In the genomic region with DNA sequence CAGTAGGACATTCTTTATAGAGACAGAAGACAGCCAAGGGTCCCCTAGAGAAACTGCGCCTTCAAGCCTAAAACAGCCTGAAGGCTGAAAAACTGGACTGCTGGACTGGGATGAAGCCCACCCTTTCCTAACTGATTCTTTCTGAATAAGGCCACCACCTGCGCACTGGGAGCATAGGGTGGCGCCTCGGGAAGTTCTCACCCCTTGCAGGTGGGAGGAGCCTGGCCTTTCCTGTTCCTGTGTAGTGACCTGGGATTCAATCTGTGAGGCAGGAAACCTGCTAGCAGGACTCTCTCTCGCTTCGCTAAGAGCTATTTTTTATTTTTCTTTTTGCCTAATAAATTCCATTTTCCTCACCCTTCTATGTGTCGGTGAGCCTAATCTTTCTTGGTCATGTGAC, we compare ENCODE assay signal across 23 cellular contexts.
DNase-seq lines count a peak whose midpoint lies in the region; ATAC-seq and TF ChIP-seq lines count a peak whose summit lies in the region.
"Had no signal": no experiment of that assay in that cellular context is flagged by ENCODE, and none has a peak within 500 bp of the region (broad histone marks: within the 10 kb centered on the region; RNA-seq: fewer than 3 reads in every experiment).

No MANE protein-coding gene starts in this region.

- H2AFZ ChIP-seq in trophoblast cell (ENCODE audit: insufficient read depth, low read length, poor library complexity) (no peak overlapping the region), Karpas-422 (ENCODE audit: low read length) (no peak overlapping the region)

- 91 to 100% methylated on average over 2 to 7 of the region's 7 CpGs for WGBS in endodermal cell (ENCODE audit: insufficient coverage in 1 of 2, insufficient read length in 1 of 2), 2 experiments
- no CpG with 5 or more reads among the region's 7 CpGs for WGBS in trophoblast cell (ENCODE audit: extremely low coverage, insufficient coverage, insufficient read length)

- no peaks in the 10 kb centered on the region for H3K79me2 ChIP-seq in trophoblast cell (ENCODE audit: control insufficient read depth, insufficient read depth, low read length, poor library complexity)
- no peaks in the 10 kb centered on the region for H3K79me2 ChIP-seq in Karpas-422 (ENCODE audit: low read length)

- no peak overlapping the region for H3K4ac ChIP-seq in trophoblast cell (ENCODE audit: low read depth, low read length)

- no peaks in the 10 kb centered on the region for H3K36me3 Mint-ChIP-seq in endodermal cell (ENCODE audit: low read depth)
- H3K36me3 Mint-ChIP-seq: CD14-positive monocyte; CD8-positive, alpha-beta memory T cell had no signal

- no peak overlapping the region for H4K91ac ChIP-seq in trophoblast cell (ENCODE audit: low read depth, low read length)

- H3K9me3 ChIP-seq in endodermal cell (ENCODE audit: control insufficient read depth, low read length), result no peaks in the 10 kb centered on the region
- no peaks in the 10 kb centered on the region for H3K9me3 ChIP-seq in trophoblast cell (ENCODE audit: insufficient read depth, low read depth, low read length)
- no peaks in the 10 kb centered on the region for H3K9me3 ChIP-seq in Karpas-422 (ENCODE audit: low read length)
- no peaks in the 10 kb centered on the region for H3K9me3 ChIP-seq in SJCRH30 (replicated peaks)
- H3K9me3 ChIP-seq: A549, BE2C had no signal

- ATAC-seq in foreskin keratinocyte, result no peak
- ATAC-seq: A549, GM12878, HCT116 had no signal

- H3K27me3 Mint-ChIP-seq in endodermal cell (ENCODE audit: insufficient read depth), result no peaks in the 10 kb centered on the region
- H3K27me3 Mint-ChIP-seq: CD4-positive, alpha-beta T cell had no signal

- H3K27ac ChIP-seq in endodermal cell (ENCODE audit: low read depth, low read length) (no peak overlapping the region), trophoblast cell (ENCODE audit: low read depth, low read length) (no peak overlapping the region), Karpas-422 (ENCODE audit: low read length) (no peak overlapping the region), SJCRH30 (no peak overlapping the region), foreskin keratinocyte (no peak overlapping the region)
- H3K27ac ChIP-seq: A549; BLaER1 treated with 17β-estradiol and CSF1 and Interleukin-3, amounts not matched to agents 10 nM and 100 nM had no signal

- H3K27ac Mint-ChIP-seq in endodermal cell, result no peak overlapping the region
- H3K27ac Mint-ChIP-seq: CD14-positive monocyte; CD4-positive, alpha-beta T cell; CD8-positive, alpha-beta memory T cell had no signal

- H3K23ac ChIP-seq in trophoblast cell (ENCODE audit: low read length), result no peak overlapping the region

- no peak overlapping the region for H4K12ac ChIP-seq in trophoblast cell (ENCODE audit: low read depth, low read length)

- no peak overlapping the region for H3K4me3 ChIP-seq in H7 (ENCODE audit: insufficient read depth, low read depth, low read length)
- no peak overlapping the region for H3K4me3 ChIP-seq in endodermal cell (ENCODE audit: low read length)
- no peak overlapping the region for H3K4me3 ChIP-seq in trophoblast cell (ENCODE audit: low read depth, low read length)
- H3K4me3 ChIP-seq in Karpas-422 (ENCODE audit: low read length), result no peak overlapping the region
- no peak overlapping the region for H3K4me3 ChIP-seq in SJCRH30
- H3K4me3 ChIP-seq: A549; BLaER1 treated with 17β-estradiol and CSF1 and Interleukin-3, amounts not matched to agents 10 nM and 100 nM; GM12878 had no signal

- no peaks in the 10 kb centered on the region for H3K79me1 ChIP-seq in trophoblast cell (ENCODE audit: low read length)

- no peak overlapping the region for H2BK120ac ChIP-seq in trophoblast cell (ENCODE audit: insufficient read depth, low read length, poor library complexity)

- H3K36me3 ChIP-seq in H7 (replicated peaks; ENCODE audit: control insufficient read depth, insufficient read depth, low read length), result no peaks in the 10 kb centered on the region
- no peaks in the 10 kb centered on the region for H3K36me3 ChIP-seq in endodermal cell (ENCODE audit: control insufficient read depth, insufficient read depth, low read length)
- no peaks in the 10 kb centered on the region for H3K36me3 ChIP-seq in trophoblast cell (ENCODE audit: control insufficient read depth in 1 of 2, insufficient read depth in 2 of 2, low read length in 2 of 2)
- H3K36me3 ChIP-seq in Karpas-422 (ENCODE audit: insufficient read depth, low read length), result no peaks in the 10 kb centered on the region
- H3K36me3 ChIP-seq in SJCRH30, result no peaks in the 10 kb centered on the region
- H3K36me3 ChIP-seq: BE2C; BLaER1 treated with 17β-estradiol and CSF1 and Interleukin-3, amounts not matched to agents 10 nM and 100 nM had no signal

- H3K9me3 Mint-ChIP-seq in endodermal cell, result peaks cover 46% of the 10 kb centered on the region
- H3K9me3 Mint-ChIP-seq: CD4-positive, alpha-beta T cell had no signal

- no peak overlapping the region for H3K18ac ChIP-seq in trophoblast cell (ENCODE audit: low read length)

- DNase-seq in H7 (peak; percentile 26), endodermal cell (peak; percentile 48), iPS-NIHi7 (ENCODE audit: extremely low spot score) (peak; percentile 17), trophoblast cell (no peak), Karpas-422 (no peak), SJCRH30 (no peak), foreskin keratinocyte (no peak)
- DNase-seq: 8988T; ACHN; AML-193; BE2C; CD4-positive, alpha-beta T cell; CD8-positive, alpha-beta memory T cell; DMS 273 treated with DMSO at 0.1 percent for 48 hours; DMS79; EL; GDM1; GOT3 had no signal

- H2BK12ac ChIP-seq in trophoblast cell (ENCODE audit: low read length), result no peak overlapping the region

- no peak overlapping the region for H2AK5ac ChIP-seq in trophoblast cell (ENCODE audit: low read length)

- no peaks in the 10 kb centered on the region for H3K9me2 ChIP-seq in Karpas-422 (replicated peaks; ENCODE audit: insufficient read depth, low read length)

- H4K8ac ChIP-seq in trophoblast cell (ENCODE audit: low read depth, low read length), result peak overlapping the region; percentile 10

- H3K4me1 ChIP-seq in endodermal cell (ENCODE audit: control insufficient read depth, insufficient read depth, low read length) (no peaks in the 10 kb centered on the region), trophoblast cell (ENCODE audit: control insufficient read depth in 1 of 2, insufficient read depth in 2 of 2, low read length in 2 of 2) (no peaks in the 10 kb centered on the region), Karpas-422 (ENCODE audit: low read length) (no peaks in the 10 kb centered on the region), SJCRH30 (no peaks in the 10 kb centered on the region), foreskin keratinocyte (peaks cover 8% of the 10 kb centered on the region)
- H3K4me1 ChIP-seq: A549 had no signal

- H4K20me1 ChIP-seq in Karpas-422 (ENCODE audit: insufficient read depth, low read depth, low read length), result no peaks in the 10 kb centered on the region
- H4K20me1 ChIP-seq: BLaER1 treated with 17β-estradiol and CSF1 and Interleukin-3, amounts not matched to agents 10 nM and 100 nM had no signal

- TF ChIP-seq CTCF in endodermal cell (conservative IDR thresholded peaks at IDR 0.05), result no peak
- no peak for TF ChIP-seq CTCF in foreskin keratinocyte (conservative IDR thresholded peaks at IDR 0.05)

- H3K4me2 ChIP-seq in trophoblast cell (ENCODE audit: low read length), result no peak overlapping the region
- no peak overlapping the region for H3K4me2 ChIP-seq in Karpas-422 (ENCODE audit: low read depth, low read length, poor library complexity, severe bottlenecking)
- H3K4me2 ChIP-seq: A549; BLaER1 treated with 17β-estradiol and CSF1 and Interleukin-3, amounts not matched to agents 10 nM and 100 nM had no signal

- no peak overlapping the region for H3K14ac ChIP-seq in trophoblast cell (ENCODE audit: low read length)

- no peak overlapping the region for H3K4me3 Mint-ChIP-seq in endodermal cell
- H3K4me3 Mint-ChIP-seq: CD14-positive monocyte; CD4-positive, alpha-beta T cell; CD8-positive, alpha-beta memory T cell had no signal

- H3K4me1 Mint-ChIP-seq in endodermal cell, result peaks cover 3% of the 10 kb centered on the region
- H3K4me1 Mint-ChIP-seq: CD14-positive monocyte; CD8-positive, alpha-beta memory T cell had no signal

- no peak overlapping the region for H2BK5ac ChIP-seq in trophoblast cell (ENCODE audit: low read depth, low read length, poor library complexity)

- H3K27me3 ChIP-seq in H7 (ENCODE audit: control insufficient read depth, insufficient read depth, low read length) (no peaks in the 10 kb centered on the region), endodermal cell (ENCODE audit: control insufficient read depth, insufficient read depth, low read length, poor library complexity, severe bottlenecking) (no peaks in the 10 kb centered on the region), trophoblast cell (ENCODE audit: insufficient read depth, low read length) (no peaks in the 10 kb centered on the region), Karpas-422 (ENCODE audit: low read length) (no peaks in the 10 kb centered on the region), SJCRH30 (no peaks in the 10 kb centered on the region), foreskin keratinocyte (no peaks in the 10 kb centered on the region)
- H3K27me3 ChIP-seq: BE2C; BLaER1 treated with 17β-estradiol and CSF1 and Interleukin-3, amounts not matched to agents 10 nM and 100 nM had no signal

- H3K9ac ChIP-seq in endodermal cell (ENCODE audit: extremely low read depth, low read length, poor library complexity, severe bottlenecking) (no peak overlapping the region), trophoblast cell (ENCODE audit: low read length) (no peak overlapping the region), Karpas-422 (ENCODE audit: low read length) (no peak overlapping the region)
- H3K9ac ChIP-seq: BLaER1 treated with 17β-estradiol and CSF1 and Interleukin-3, amounts not matched to agents 10 nM and 100 nM had no signal

Comparison
In these comparisons a context has a peak if more than half of its experiments do, and no peak if none do; other contexts are left out.
1. DNase-seq: peak in H7 (single experiment), endodermal cell (single experiment) and iPS-NIHi7 (single experiment); none in trophoblast cell (0 of 2), Karpas-422 (single experiment), SJCRH30 (0 of 2) and foreskin keratinocyte (0 of 2).